Comparison of ENCODE assay signal across 8 cellular contexts in genomic region chr1:228463559-228464455, GRCh38. TPM values are rescaled to one million over a fixed set of nuclear protein-coding genes. Genes with fewer than 3 reads are reported as not detected.
DNase-seq lines count a peak whose midpoint lies in the region; ATAC-seq, FAIRE-seq and TF ChIP-seq lines count a peak whose summit lies in the region.

No MANE protein-coding gene starts in this region.

- intact Hi-C loops in Calu3 (cut with micrococcal nuclease; ENCODE audit: unreplicated experiment) = no loop called here
- intact Hi-C loops in dorsolateral prefrontal cortex (cut with DNase I) = no loop called here
- intact Hi-C loops in natural killer cell (cut with micrococcal nuclease) = loop anchor here (2.0 kb wide), 1 partner anchor 23 kb away; the partner anchor contains the start of gene RNF187

- ATAC-seq in GM19455 (IDR thresholded peaks at IDR 0.05; ENCODE audit: unreplicated experiment) (peak; percentile 54), natural killer cell (peak; percentile 39 to 59 (median 59))

- H3K36me3 Mint-ChIP-seq in Calu3 (ENCODE audit: insufficient read depth, unreplicated experiment) = peaks cover 18% of the 10 kb centered on the region
- H3K36me3 Mint-ChIP-seq in natural killer cell = no peaks in the 10 kb centered on the region

- peaks cover 0 to 75% (median 20%) of the 10 kb centered on the region in 45 donors for H3K27me3 ChIP-seq in dorsolateral prefrontal cortex

- DNase-seq in Calu3 = peak; percentile 34
- peak; percentile 57 for DNase-seq in HTR-8/SVneo (ENCODE audit: insufficient read length, low spot score)
- peak; percentile 33 for DNase-seq in UCSD-AML1 (lab: John Stamatoyannopoulos, UW; ENCODE audit: unreplicated experiment)
- DNase-seq in dorsolateral prefrontal cortex = peak in 2 of 10 donors; percentile 24 to 42
- DNase-seq in natural killer cell = no peak
- DNase-seq in NCI-H2196 (lab: John Stamatoyannopoulos, UW; ENCODE audit: unreplicated experiment) = no peak
- DNase-seq in HEK293T (ENCODE audit: extremely low spot score) = no peak

- H3K4me1 Mint-ChIP-seq in Calu3 (ENCODE audit: low read depth, unreplicated experiment) = peaks cover 16% of the 10 kb centered on the region
- peaks cover 42 to 43% of the 10 kb centered on the region in 2 donors for H3K4me1 Mint-ChIP-seq in natural killer cell

- H3K4me3 Mint-ChIP-seq in Calu3 (ENCODE audit: low read depth, unreplicated experiment) = peak overlapping the region; percentile 52
- H3K4me3 Mint-ChIP-seq in natural killer cell = peak overlapping the region; percentile 92

- peaks cover 86% of the 10 kb centered on the region for H3K27me3 Mint-ChIP-seq in Calu3 (ENCODE audit: unreplicated experiment)
- peaks cover 18 to 19% of the 10 kb centered on the region in 2 donors for H3K27me3 Mint-ChIP-seq in natural killer cell (ENCODE audit: low read depth in 2 of 2)

- POLR2A ChIA-PET in HEK293T (lab: Yijun Ruan, JAX) = interaction anchor here (1.1 to 1.4 kb wide), 2 partner anchors 23 to 57 kb away, joined by 3 to 7 read pairs; partner anchors contain the start of genes RNF187 and TRIM11

- CTCF ChIA-PET in Calu3 (lab: Charles Lee) (no interaction called here), HEK293T (lab: Yijun Ruan, JAX) (interaction anchor here (0.7 to 0.9 kb wide), 2 partner anchors 8 to 37 kb away, joined by 3 to 6 read pairs; no protein-coding TSS in a partner anchor)

- H3K9me3 Mint-ChIP-seq in Calu3 (ENCODE audit: low read depth, unreplicated experiment) (no peaks in the 10 kb centered on the region), natural killer cell (no peaks in the 10 kb centered on the region)

- TF ChIP-seq CTCF in Calu3 (IDR thresholded peaks at IDR 0.05; ENCODE audit: unreplicated experiment) (no peak), dorsolateral prefrontal cortex (IDR thresholded peaks at IDR 0.05 in 54 of 56, conservative IDR thresholded peaks at IDR 0.05 in 2 of 56; ENCODE audit: low read depth in 1 of 56, partially characterized antibody in 56 of 56) (peak in 2 of 56 donors; percentile 4 to 9), natural killer cell (IDR thresholded peaks at IDR 0.05) (peak; percentile 13)

- H3K27ac Mint-ChIP-seq in Calu3 (ENCODE audit: unreplicated experiment) (no peak overlapping the region), natural killer cell (peak overlapping the region; percentile 79 to 81)

- peak; percentile 92 for FAIRE-seq in HTR-8/SVneo (lab: Jason Lieb, UNC)

- BruUV-seq in Calu3 (replicated peaks; lab: Mats Ljungman, UMichigan) = no TSS peak

- peak overlapping the region in 1 of 59 donors; percentile 57 for H3K27ac ChIP-seq in dorsolateral prefrontal cortex

- peak overlapping the region; percentile 19 to 75 (median 57) for H3K4me3 ChIP-seq in dorsolateral prefrontal cortex

TF ChIP-seq in HEK293T, 16 proteins besides CTCF, POLR2A, EP300 and RAD21:
- no peak for TF ChIP-seq SP1 (IDR thresholded peaks at IDR 0.05)
- no peak for TF ChIP-seq LEF1 (IDR thresholded peaks at IDR 0.05; ENCODE audit: borderline replicate concordance)
- TF ChIP-seq CTBP1 (IDR thresholded peaks at IDR 0.05; ENCODE audit: borderline replicate concordance) = no peak
- no peak for TF ChIP-seq PKNOX1 (IDR thresholded peaks at IDR 0.05)
- TF ChIP-seq FOXM1 (IDR thresholded peaks at IDR 0.05; ENCODE audit: borderline replicate concordance) = no peak

RNA-seq across cellular contexts. Expression of gene RNF187, which starts 23.4 kb away (rescaled TPM):
- total RNA-seq in Calu3 (2022) (87.1 and 99.2 TPM in 2 replicates), dorsolateral prefrontal cortex (100 to 1,000 TPM; 154 to 378 (median 280) TPM), natural killer cell (100 to 1,000 TPM in 1 of 3 donors, 10 to 100 TPM in 2; 68.6 to 102 (median 77.3) TPM)

RNA-seq across cellular contexts. Expression of gene TRIM17, which starts 47.1 kb away (rescaled TPM):
- total RNA-seq in Calu3 (2022) = 2.3 and 3.8 TPM in 2 replicates
- total RNA-seq in dorsolateral prefrontal cortex = 10 to 100 TPM in 116 of 120 experiments, 1 to 10 TPM in 4; 8.5 to 40.4 (median 21.4) TPM
- 10 to 100 TPM in 1 of 3 donors, 1 to 10 TPM in 2; 8.0 to 13.4 (median 8.4) TPM for total RNA-seq in natural killer cell

RNA-seq across cellular contexts. Expression of gene TRIM11, which starts 57.2 kb away (rescaled TPM):
- total RNA-seq in Calu3 (2022) (62.9 and 68.2 TPM in 2 replicates), dorsolateral prefrontal cortex (10 to 100 TPM; 15.7 to 36.4 (median 25.3) TPM), natural killer cell (10 to 100 TPM; 65.1 to 91.4 (median 83.2) TPM)

Comparison
In these comparisons a context has a peak if more than half of its experiments do, and no peak if none do; other contexts are left out.
1. DNase-seq: peak in Calu3 (single experiment), HTR-8/SVneo (single experiment) and UCSD-AML1 (single experiment); none in natural killer cell (single experiment), NCI-H2196 (single experiment) and HEK293T (single experiment).